ENCODE assay signal across 13 cellular contexts in genomic region chr12:69630191-69630590, GRCh38. TPM values are rescaled to one million over a fixed set of nuclear protein-coding genes. Genes with fewer than 3 reads are reported as not detected.
DNase-seq lines count a peak whose midpoint lies in the region; ATAC-seq, FAIRE-seq and TF ChIP-seq lines count a peak whose summit lies in the region.
"Had no signal": no experiment of that assay in that cellular context is flagged by ENCODE, and none has a peak within 500 bp of the region (broad histone marks: within the 10 kb centered on the region; RNA-seq: fewer than 3 reads in every experiment).

No MANE protein-coding gene starts in this region.

- H3K4me3 ChIP-seq in HepG2 (replicated peaks in 1 of 3; ENCODE audit: insufficient read depth in 1 of 3, low read depth in 2 of 3, low read length in 3 of 3), result no peak overlapping the region
- H3K4me3 ChIP-seq: gastroesophageal sphincter, right lobe of liver had no signal

- H3K9me3 ChIP-seq in HepG2 (ENCODE audit: low read length), result no peaks in the 10 kb centered on the region
- H3K9me3 ChIP-seq: gastroesophageal sphincter, right lobe of liver had no signal

- peaks cover 0 to 10% of the 10 kb centered on the region in 2 experiments; a peak in 1 of 5 replicates for H3K27me3 ChIP-seq in HepG2 (ENCODE audit: control insufficient read depth in 1 of 2, insufficient read depth in 2 of 2, low read length in 2 of 2)
- H3K27me3 ChIP-seq: gastroesophageal sphincter, right lobe of liver had no signal

- no peak for TF ChIP-seq POLR2A in HepG2 (IDR thresholded peaks at IDR 0.05; ENCODE audit: insufficient read depth in 1 of 2, low read depth in 2 of 2, low read length in 2 of 2)

- no peak overlapping the region for H3K4me2 ChIP-seq in HepG2 (ENCODE audit: low read depth, low read length)

- TF ChIP-seq CTCF in HepG2 (CRISPR knock-in tag; IDR thresholded peaks at IDR 0.05), result peak; percentile 67

- no peak for TF ChIP-seq RAD21 in HepG2 (CRISPR knock-in tag; IDR thresholded peaks at IDR 0.05)

- no peaks in the 10 kb centered on the region for H3K79me2 ChIP-seq in HepG2 (ENCODE audit: insufficient read depth, low read length)

- 6% methylated on average over 6 of the region's 6 CpGs for WGBS in HepG2 (ENCODE audit: low lambda C conversion rate)

- TF ChIP-seq EP300 in HepG2 (IDR thresholded peaks at IDR 0.05; ENCODE audit: low read depth in 2 of 2, low read length in 2 of 2) (no peak), HepG2 (CRISPR knock-in tag; IDR thresholded peaks at IDR 0.05; ENCODE audit: borderline replicate concordance) (no peak)

- no peaks in the 10 kb centered on the region for H3K36me3 ChIP-seq in HepG2 (replicated peaks in 1 of 2; ENCODE audit: control insufficient read depth in 1 of 2, insufficient read depth in 2 of 2, low read length in 2 of 2)
- H3K36me3 ChIP-seq: gastroesophageal sphincter, right lobe of liver had no signal

- peak; percentile 89 for FAIRE-seq in HepG2 (lab: Jason Lieb, UNC)

- H3K4me1 ChIP-seq in HepG2 (ENCODE audit: insufficient read depth, low read length), result peaks cover 7% of the 10 kb centered on the region
- H3K4me1 ChIP-seq: gastroesophageal sphincter, right lobe of liver had no signal

- ATAC-seq in HepG2 (peak; percentile 93), HG02678 (IDR thresholded peaks at IDR 0.05; ENCODE audit: unreplicated experiment) (no peak), HG03469 (IDR thresholded peaks at IDR 0.05; ENCODE audit: unreplicated experiment) (no peak), HG02763 (IDR thresholded peaks at IDR 0.05; ENCODE audit: unreplicated experiment) (no peak)
- ATAC-seq: gastroesophageal sphincter had no signal

- H2AFZ ChIP-seq in HepG2 (ENCODE audit: low read length), result no peak overlapping the region

- in situ Hi-C loops in HepG2 (cut with HindIII; ENCODE audit: extremely low pct_ligation_motif_present, low pct_unique_long_range_greater_than_20kb), result no loop called here

- intact Hi-C loops in HepG2 (cut with micrococcal nuclease; ENCODE audit: unreplicated experiment) (no loop called here), head of caudate nucleus (cut with DNase I) (no loop called here)

- CTCF ChIA-PET in HepG2 (lab: Yijun Ruan, JAX; ENCODE audit: low intra/inter-chr PET ratio, low total read pairs), result interaction anchor here (1.2 kb wide), 1 partner anchor 9 kb away, joined by 4 read pairs; no protein-coding TSS in a partner anchor

- POLR2A ChIA-PET in HepG2 (lab: Yijun Ruan, JAX), result interaction anchor here (0.8 kb wide), 1 partner anchor 10 kb away, joined by 4 read pairs; no protein-coding TSS in a partner anchor

- no peak overlapping the region for H3K9ac ChIP-seq in HepG2 (ENCODE audit: insufficient read depth, low read depth, low read length)

- peak; percentile 16 for DNase-seq in EH (ENCODE audit: low read depth)
- peak; percentile 12 to 22 for DNase-seq in Kasumi-1 (lab: John Stamatoyannopoulos, UW)
- DNase-seq in amniotic epithelial cell (ENCODE audit: low read depth), result peak; percentile 12
- DNase-seq in HepG2 (ENCODE audit: low spot score), result peak; percentile 46
- no peak for DNase-seq in head of caudate nucleus
- DNase-seq: HCEC 1CT, NCI-H2171, right lobe of liver had no signal

- no TSS peak for BruUV-seq in HepG2 (replicated peaks; lab: Mats Ljungman, UMichigan)

- no peak overlapping the region for H3K27ac ChIP-seq in HepG2 (ENCODE audit: extremely low read length, insufficient read depth, low read length)
- H3K27ac ChIP-seq: gastroesophageal sphincter, HL-60, right lobe of liver had no signal

- H4K20me1 ChIP-seq in HepG2 (ENCODE audit: insufficient read depth, low read length), result no peaks in the 10 kb centered on the region

TF ChIP-seq in HepG2, 621 proteins besides CTCF, POLR2A, EP300 and RAD21 (continues in another document):
- TF ChIP-seq YEATS2 (CRISPR knock-in tag; IDR thresholded peaks at IDR 0.05; ENCODE audit: borderline replicate concordance) (no peak), GATAD2A (CRISPR knock-in tag; IDR thresholded peaks at IDR 0.05) (no peak), REPIN1 (CRISPR knock-in tag; IDR thresholded peaks at IDR 0.05; ENCODE audit: borderline replicate concordance, low read depth) (no peak), ZKSCAN8 (CRISPR knock-in tag; IDR thresholded peaks at IDR 0.05; ENCODE audit: borderline replicate concordance) (no peak), POGZ (CRISPR knock-in tag; IDR thresholded peaks at IDR 0.05) (0 out of 2 replicates have a peak, but pooled peaks have one; percentile 27), ZUFSP (CRISPR knock-in tag; IDR thresholded peaks at IDR 0.05; ENCODE audit: borderline replicate concordance) (no peak), HNF4G (IDR thresholded peaks at IDR 0.05; ENCODE audit: borderline replicate concordance, low read depth, low read length) (peak; percentile 85), HNF4G (CRISPR knock-in tag; IDR thresholded peaks at IDR 0.05; ENCODE audit: borderline replicate concordance, low read depth) (0 out of 2 replicates have a peak, but pooled peaks have one; percentile 30), ZNF576 (CRISPR knock-in tag; IDR thresholded peaks at IDR 0.05) (no peak), DDIT3 (CRISPR knock-in tag; IDR thresholded peaks at IDR 0.05) (no peak), EHMT2 (IDR thresholded peaks at IDR 0.05; ENCODE audit: borderline replicate concordance, low read depth, low read length) (no peak)

RNA-seq across cellular contexts. Expression of gene LRRC10, which starts 19.5 kb away (rescaled TPM):
- not detected in 2 replicates for total RNA-seq in HepG2 (2016; rRNA removed; fragmentation: Illumina TruSeq; extraction: Trizol)
- total RNA-seq in HepG2 (2016; cell fraction: cytosol; rRNA removed; fragmentation: Illumina TruSeq; extraction: Trizol; ENCODE audit: low read depth), result not detected in 2 replicates
- total RNA-seq in HepG2 (2016; cell fraction: insoluble cytoplasmic fraction; rRNA removed; fragmentation: Illumina TruSeq; extraction: Trizol), result not detected in 2 replicates
- not detected in 2 replicates for total RNA-seq in HepG2 (2016; cell fraction: membrane; rRNA removed; fragmentation: Illumina TruSeq; extraction: Trizol)
- not detected in 2 replicates for total RNA-seq in HepG2 (2016; cell fraction: nucleus; rRNA removed; fragmentation: Illumina TruSeq; extraction: Trizol)
- polyA plus RNA-seq in HepG2 (2011; rRNA removed), result not detected in 2 replicates
- not detected in 2 replicates for polyA plus RNA-seq in HepG2 (2011; cell fraction: cytosol; rRNA removed)
- not detected in 2 replicates for polyA plus RNA-seq in HepG2 (2011; cell fraction: nucleus; rRNA removed)
- not detected in 2 replicates for polyA plus RNA-seq in HepG2 (2012)
- polyA plus RNA-seq in HepG2 (2016; cell fraction: cytosol; fragmentation: Illumina TruSeq; extraction: Trizol; ENCODE audit: low read depth), result not detected in 2 replicates
- not detected in 2 replicates for polyA plus RNA-seq in HepG2 (2016; cell fraction: insoluble cytoplasmic fraction; fragmentation: Illumina TruSeq; extraction: Trizol; ENCODE audit: low read depth)
- polyA plus RNA-seq in HepG2 (2016; cell fraction: membrane; fragmentation: Illumina TruSeq; extraction: Trizol; ENCODE audit: low read depth), result not detected in 2 replicates
- polyA plus RNA-seq in HepG2 (2016; cell fraction: nucleus; fragmentation: Illumina TruSeq; extraction: Trizol; ENCODE audit: insufficient read depth, low read depth), result not detected in 2 replicates
- not detected in 2 replicates for polyA minus RNA-seq in HepG2 (2011; rRNA and poly(A)+ RNA removed; ENCODE audit: low replicate concordance)
- not detected in 2 replicates for polyA minus RNA-seq in HepG2 (2011; cell fraction: cytosol; rRNA and poly(A)+ RNA removed)
- not detected in 2 replicates for polyA minus RNA-seq in HepG2 (2011; cell fraction: nucleus; rRNA and poly(A)+ RNA removed)
- total RNA-seq: gastroesophageal sphincter, right lobe of liver had no signal

RNA-seq across cellular contexts. Expression of gene CCT2, which starts 44.9 kb away (rescaled TPM):
- total RNA-seq in HepG2 (2016; rRNA removed; fragmentation: Illumina TruSeq; extraction: Trizol), result 388 and 601 TPM in 2 replicates
- total RNA-seq in HepG2 (2016; cell fraction: cytosol; rRNA removed; fragmentation: Illumina TruSeq; extraction: Trizol; ENCODE audit: low read depth), result 74.2 and 102 TPM in 2 replicates
- total RNA-seq in HepG2 (2016; cell fraction: insoluble cytoplasmic fraction; rRNA removed; fragmentation: Illumina TruSeq; extraction: Trizol), result 405 and 620 TPM in 2 replicates
- total RNA-seq in HepG2 (2016; cell fraction: membrane; rRNA removed; fragmentation: Illumina TruSeq; extraction: Trizol), result 96.6 and 113 TPM in 2 replicates
- total RNA-seq in HepG2 (2016; cell fraction: nucleus; rRNA removed; fragmentation: Illumina TruSeq; extraction: Trizol), result 229 and 234 TPM in 2 replicates
- 153 and 209 TPM in 2 replicates for polyA plus RNA-seq in HepG2 (2011; rRNA removed)
- 129 and 135 TPM in 2 replicates for polyA plus RNA-seq in HepG2 (2011; cell fraction: cytosol; rRNA removed)
- 91.8 and 103 TPM in 2 replicates for polyA plus RNA-seq in HepG2 (2011; cell fraction: nucleus; rRNA removed)
- polyA plus RNA-seq in HepG2 (2012), result 133 and 169 TPM in 2 replicates
- 21.6 and 28.6 TPM in 2 replicates for polyA plus RNA-seq in HepG2 (2016; cell fraction: cytosol; fragmentation: Illumina TruSeq; extraction: Trizol; ENCODE audit: low read depth)
- polyA plus RNA-seq in HepG2 (2016; cell fraction: insoluble cytoplasmic fraction; fragmentation: Illumina TruSeq; extraction: Trizol; ENCODE audit: low read depth), result 377 and 387 TPM in 2 replicates
- polyA plus RNA-seq in HepG2 (2016; cell fraction: membrane; fragmentation: Illumina TruSeq; extraction: Trizol; ENCODE audit: low read depth), result 44.7 and 54.2 TPM in 2 replicates
- polyA plus RNA-seq in HepG2 (2016; cell fraction: nucleus; fragmentation: Illumina TruSeq; extraction: Trizol; ENCODE audit: insufficient read depth, low read depth), result 250 and 258 TPM in 2 replicates
- 131 and 249 TPM in 2 replicates for polyA minus RNA-seq in HepG2 (2011; rRNA and poly(A)+ RNA removed; ENCODE audit: low replicate concordance)
- 120 and 121 TPM in 2 replicates for polyA minus RNA-seq in HepG2 (2011; cell fraction: cytosol; rRNA and poly(A)+ RNA removed)
- polyA minus RNA-seq in HepG2 (2011; cell fraction: nucleus; rRNA and poly(A)+ RNA removed), result 263 and 310 TPM in 2 replicates

Comparison
In these comparisons a context has a peak if more than half of its experiments do, and no peak if none do; other contexts are left out.
1. DNase-seq: peak in EH (single experiment), Kasumi-1 (2 of 2), amniotic epithelial cell (single experiment) and HepG2 (single experiment); none in head of caudate nucleus (0 of 42).